ENCODE assay signal across 26 cellular contexts in genomic region chr1:32509939-32510338, GRCh38. TPM values are rescaled to one million over a fixed set of nuclear protein-coding genes. Genes with fewer than 3 reads are reported as not detected.
"Had no signal": no experiment of that assay in that cellular context is flagged by ENCODE, and none has a peak within 500 bp of the region (broad histone marks: within the 10 kb centered on the region; RNA-seq: fewer than 3 reads in every experiment).

No MANE protein-coding gene starts in this region.

- H3K9me3 ChIP-seq: stomach, suprapubic skin, testis, thoracic aorta, thyroid gland, tibial artery, tibial nerve, transverse colon, upper lobe of left lung, upper lobe of right lung, uterus, vagina had no signal

- H3K4me1 ChIP-seq: stomach, suprapubic skin, testis, thyroid gland, tibial artery, tibial nerve, transverse colon, upper lobe of left lung, upper lobe of right lung, uterus, vagina had no signal

- FAIRE-seq: urothelium cell line had no signal

- H3K36me3 ChIP-seq: stomach, suprapubic skin, thoracic aorta, thyroid gland, tibial artery, tibial nerve, transverse colon, upper lobe of left lung, upper lobe of right lung, uterus, vagina had no signal

- ATAC-seq: stimulated activated effector memory CD8-positive, alpha-beta T cell treated with anti-CD3 and anti-CD28 coated beads, Interleukin-12 subunit alpha, Interleukin-12 subunit beta, amount 100 ng/mL, for 72 hours; stimulated activated memory B cell treated with anti-CD40 and anti-IgM and Interleukin-4, amounts not matched to agents 10 μg/mL and 1 μg/mL and 100 μg/mL, for 72 hours; stimulated activated naive B cell treated with anti-CD40 and anti-IgM and Interleukin-4, amounts not matched to agents 10 μg/mL and 1 μg/mL and 100 μg/mL, for 72 hours; stimulated activated naive CD8-positive, alpha-beta T cell treated with anti-CD3 and anti-CD28 coated beads, Interleukin-15, amount 100 ng/mL, for 72 hours; stimulated activated naive CD8-positive, alpha-beta T cell treated with anti-CD3 and anti-CD28 coated beads, Interleukin-15, Interleukin-2, amounts not matched to agents 100 U/mL and 50 U/mL, for 24 hours; upper lobe of right lung had no signal

- H3K4me3 ChIP-seq: stomach, suprapubic skin, testis, thoracic aorta, thyroid gland, tibial artery, tibial nerve, transverse colon, upper lobe of left lung, upper lobe of right lung, uterus, vagina had no signal

- DNase-seq: stimulated activated CD4-positive, alpha-beta T cell treated with anti-CD3 and anti-CD28 coated beads, Interleukin-2, amount 100 ng/mL, for 48 hours; stimulated activated CD4-positive, alpha-beta T cell treated with anti-CD3 and anti-CD28 coated beads, Interleukin-4, amount 100 ng/mL, for 1 hour; stimulated activated CD4-positive, alpha-beta T cell treated with anti-CD3 and anti-CD28 coated beads, Interleukin-4, amount 100 ng/mL, for 24 hours; stimulated activated CD4-positive, alpha-beta T cell treated with anti-CD3 and anti-CD28 coated beads, Interleukin-4, amount 100 ng/mL, for 4 hours; stimulated activated CD8-positive, alpha-beta memory T cell treated with anti-CD3 and anti-CD28 coated beads, Interleukin-4, amount 100 ng/mL, for 48 hours; stimulated activated naive B cell treated with anti-CD40 and anti-IgM and Interleukin-4, amounts not matched to agents 10 μg/mL and 1 μg/mL and 100 μg/mL, for 72 hours; stimulated activated naive CD4-positive, alpha-beta T cell; stimulated activated naive CD4-positive, alpha-beta T cell treated with Interleukin-2 at 50 U/mL for 16 hours; stimulated activated naive CD8-positive, alpha-beta T cell treated with anti-CD3 and anti-CD28 coated beads, Interleukin-15, amount 100 ng/mL, for 72 hours; stimulated activated naive CD8-positive, alpha-beta T cell treated with anti-CD3 and anti-CD28 coated beads, Interleukin-15, Interleukin-2, amounts not matched to agents 100 U/mL and 50 U/mL, for 24 hours; stomach; substantia nigra; testis; thyroid gland; transverse colon; upper lobe of left lung; upper lobe of right lung; uterus had no signal

- H3K27me3 ChIP-seq: stomach, suprapubic skin, testis, thyroid gland, tibial nerve, transverse colon, upper lobe of left lung, upper lobe of right lung, uterus, vagina had no signal

- H3K27ac ChIP-seq: stomach, suprapubic skin, testis, thoracic aorta, thyroid gland, tibial artery, tibial nerve, transverse colon, upper lobe of left lung, upper lobe of right lung, uterus, vagina had no signal

RNA-seq across cellular contexts. Expression of gene ZBTB8B, which starts 45.1 kb away (rescaled TPM):
- total RNA-seq: thoracic aorta, upper lobe of right lung, vagina had no signal
